26 cellular contexts compared by ENCODE assay signal in the genomic region with DNA sequence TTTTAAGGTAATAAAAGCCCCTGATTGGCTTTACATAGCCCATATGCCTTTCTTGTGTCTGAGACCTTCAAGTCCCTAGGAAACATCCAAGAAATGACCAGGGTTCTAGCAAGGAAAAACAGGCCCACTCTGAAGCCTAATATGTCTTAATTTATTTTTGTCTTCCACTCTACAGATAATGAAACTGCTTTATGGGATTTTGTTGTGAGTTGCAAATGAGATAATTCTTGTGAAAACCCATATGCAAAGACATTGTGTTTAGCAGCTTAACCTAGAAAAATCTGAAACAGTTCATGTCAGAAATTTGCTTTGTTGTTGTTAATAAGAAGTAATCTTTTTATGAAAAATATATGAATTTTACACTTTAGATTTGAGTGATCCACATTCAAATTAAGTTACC.
"Had no signal": no experiment of that assay in that cellular context is flagged by ENCODE, and none has a peak within 500 bp of the region (broad histone marks: within the 10 kb centered on the region; RNA-seq: fewer than 3 reads in every experiment).

No MANE protein-coding gene starts in this region.

- ATAC-seq: natural killer cell treated with Interleukin-12 subunit alpha and Interleukin-12 subunit beta and Interleukin-15 and Interleukin-18, amount 100 ng/mL, for 72 hours; pancreas; right lobe of liver; stimulated activated effector memory CD8-positive, alpha-beta T cell treated with anti-CD3 and anti-CD28 coated beads, Interleukin-12 subunit alpha, Interleukin-12 subunit beta, amount 100 ng/mL, for 72 hours; stimulated activated naive B cell treated with anti-CD40 and anti-IgM and Interleukin-4, amounts not matched to agents 10 μg/mL and 1 μg/mL and 100 μg/mL, for 72 hours had no signal

- H3K4me1 Mint-ChIP-seq: nephron progenitor cell; neural crest cell; stimulated activated effector memory CD8-positive, alpha-beta T cell treated with anti-CD3 and anti-CD28 coated beads, Interleukin-12 subunit alpha, Interleukin-12 subunit beta, amount 100 ng/mL, for 72 hours had no signal

- H3K27me3 ChIP-seq: neutrophil, pancreas, right atrium auricular region, right lobe of liver, sigmoid colon, stomach, thyroid gland, tibial nerve, upper lobe of left lung, vagina had no signal

- H3K36me3 Mint-ChIP-seq: natural killer cell treated with Interleukin-12 subunit alpha and Interleukin-12 subunit beta and Interleukin-15 and Interleukin-18, amount 100 ng/mL, for 72 hours; stimulated activated effector memory CD8-positive, alpha-beta T cell treated with anti-CD3 and anti-CD28 coated beads, Interleukin-12 subunit alpha, Interleukin-12 subunit beta, amount 100 ng/mL, for 72 hours; stimulated activated naive B cell treated with anti-CD40 and anti-IgM and Interleukin-4, amounts not matched to agents 10 μg/mL and 1 μg/mL and 100 μg/mL, for 72 hours had no signal

- H3K9me3 ChIP-seq: neutrophil, pancreas, prostate gland, right atrium auricular region, right lobe of liver, sigmoid colon, thoracic aorta, thyroid gland, upper lobe of left lung, vagina had no signal

- H3K4me1 ChIP-seq: pancreas, prostate gland, right atrium auricular region, right lobe of liver, sigmoid colon, stomach, thyroid gland, tibial nerve, upper lobe of left lung, vagina had no signal

- H3K27ac ChIP-seq: neutrophil, pancreas, prostate gland, right atrium auricular region, right lobe of liver, sigmoid colon, stomach, thoracic aorta, thyroid gland, tibial nerve, upper lobe of left lung, vagina had no signal

- H3K27ac Mint-ChIP-seq: natural killer cell treated with Interleukin-12 subunit alpha and Interleukin-12 subunit beta and Interleukin-15 and Interleukin-18, amount 100 ng/mL, for 72 hours; nephron progenitor cell; stimulated activated effector memory CD8-positive, alpha-beta T cell treated with anti-CD3 and anti-CD28 coated beads, Interleukin-12 subunit alpha, Interleukin-12 subunit beta, amount 100 ng/mL, for 72 hours; stimulated activated naive B cell treated with anti-CD40 and anti-IgM and Interleukin-4, amounts not matched to agents 10 μg/mL and 1 μg/mL and 100 μg/mL, for 72 hours; stimulated activated naive CD8-positive, alpha-beta T cell treated with anti-CD3 and anti-CD28 coated beads, Interleukin-15, Interleukin-2, amounts not matched to agents 100 ng/mL and 50 ng/mL, for 24 hours had no signal

- DNase-seq: nephron progenitor cell; nucleus accumbens; pancreas; retina; right lobe of liver; sigmoid colon; stimulated activated CD4-positive, alpha-beta T cell treated with anti-CD3 and anti-CD28 coated beads, Interleukin-15, amount 100 ng/mL, for 24 hours; stimulated activated CD4-positive, alpha-beta T cell treated with anti-CD3 and anti-CD28 coated beads, Interleukin-2, amount 100 ng/mL, for 24 hours; stimulated activated CD4-positive, alpha-beta T cell treated with anti-CD3 and anti-CD28 coated beads, Interleukin-2, amount 100 ng/mL, for 48 hours; stimulated activated CD4-positive, alpha-beta T cell treated with anti-CD3 and anti-CD28 coated beads, Interleukin-4, amount 100 ng/mL, for 24 hours; stimulated activated naive B cell treated with anti-CD40 and anti-IgM and Interleukin-4, amounts not matched to agents 10 μg/mL and 1 μg/mL and 100 μg/mL, for 72 hours; stimulated activated naive CD4-positive, alpha-beta T cell treated with Interleukin-2 at 50 U/mL for 16 hours; stomach; thyroid gland; trophoblast cell; upper lobe of left lung had no signal

- H3K27me3 Mint-ChIP-seq: natural killer cell treated with Interleukin-12 subunit alpha and Interleukin-12 subunit beta and Interleukin-15 and Interleukin-18, amount 100 ng/mL, for 72 hours; stimulated activated naive B cell treated with anti-CD40 and anti-IgM and Interleukin-4, amounts not matched to agents 10 μg/mL and 1 μg/mL and 100 μg/mL, for 72 hours; stimulated activated naive CD8-positive, alpha-beta T cell treated with anti-CD3 and anti-CD28 coated beads, Interleukin-15, Interleukin-2, amounts not matched to agents 100 ng/mL and 50 ng/mL, for 24 hours had no signal

- H3K9me3 Mint-ChIP-seq: natural killer cell treated with Interleukin-12 subunit alpha and Interleukin-12 subunit beta and Interleukin-15 and Interleukin-18, amount 100 ng/mL, for 72 hours had no signal

- H3K4me3 Mint-ChIP-seq: natural killer cell treated with Interleukin-12 subunit alpha and Interleukin-12 subunit beta and Interleukin-15 and Interleukin-18, amount 100 ng/mL, for 72 hours; nephron progenitor cell; neural crest cell; stimulated activated effector memory CD8-positive, alpha-beta T cell treated with anti-CD3 and anti-CD28 coated beads, Interleukin-12 subunit alpha, Interleukin-12 subunit beta, amount 100 ng/mL, for 72 hours; stimulated activated naive B cell treated with anti-CD40 and anti-IgM and Interleukin-4, amounts not matched to agents 10 μg/mL and 1 μg/mL and 100 μg/mL, for 72 hours; stimulated activated naive CD8-positive, alpha-beta T cell treated with anti-CD3 and anti-CD28 coated beads, Interleukin-15, Interleukin-2, amounts not matched to agents 100 ng/mL and 50 ng/mL, for 24 hours had no signal
